Comparison of ENCODE assay signal across 9 cellular contexts in the genomic region with DNA sequence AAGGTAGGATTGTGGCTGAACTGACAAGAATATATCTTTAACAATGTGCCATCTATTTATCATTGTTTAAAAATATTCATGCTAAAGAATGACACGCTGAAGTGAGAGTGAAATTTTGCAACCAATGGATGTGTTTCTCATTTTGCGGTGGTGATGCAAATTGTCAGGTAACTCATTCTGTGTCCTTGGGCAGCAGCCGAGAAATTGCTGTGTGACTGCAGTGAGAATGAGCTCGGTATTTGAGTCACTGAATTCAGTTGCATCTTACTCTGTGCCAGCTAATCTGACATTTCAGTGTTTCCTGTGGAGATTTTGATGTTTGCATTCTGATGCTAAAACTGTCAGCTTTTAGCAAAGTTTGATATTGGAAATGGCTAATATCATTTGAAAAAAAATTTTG. TPM values are rescaled to one million over a fixed set of nuclear protein-coding genes. Genes with fewer than 3 reads are reported as not detected.
DNase-seq lines count a peak whose midpoint lies in the region; ATAC-seq and TF ChIP-seq lines count a peak whose summit lies in the region.
"Had no signal": no experiment of that assay in that cellular context is flagged by ENCODE, and none has a peak within 500 bp of the region (broad histone marks: within the 10 kb centered on the region; RNA-seq: fewer than 3 reads in every experiment).

No MANE protein-coding gene starts in this region.

- H3K9me3 ChIP-seq in esophagus squamous epithelium: no peaks in the 10 kb centered on the region
- no peaks in the 10 kb centered on the region for H3K9me3 ChIP-seq in sigmoid colon

- peak overlapping the region; percentile 58 for H3K27ac Mint-ChIP-seq in activated CD4-positive, alpha-beta memory T cell treated with anti-CD3 and anti-CD28 coated beads for 36 hours
- H3K27ac Mint-ChIP-seq: HFFc6 had no signal

- CTCF ChIA-PET in activated CD4-positive, alpha-beta memory T cell treated with anti-CD3 and anti-CD28 coated beads for 36 hours (lab: Charles Lee): interaction anchor here (0.7 to 0.9 kb wide), 2 partner anchors 67 to 116 kb away, joined by 3 read pairs; no protein-coding TSS in a partner anchor

- TF ChIP-seq POLR2A in esophagus squamous epithelium (IDR thresholded peaks at IDR 0.05) (no peak), sigmoid colon (IDR thresholded peaks at IDR 0.05) (no peak)

- POLR2A ChIA-PET in activated CD4-positive, alpha-beta memory T cell treated with anti-CD3 and anti-CD28 coated beads for 36 hours (lab: Charles Lee): interaction anchor here (2.5 kb wide), 1 partner anchor 28 kb away, joined by 12 read pairs; a partner anchor contains a TSS

- no peak for TF ChIP-seq EP300 in sigmoid colon (IDR thresholded peaks at IDR 0.05)

- no peak overlapping the region for H3K4me3 Mint-ChIP-seq in activated CD4-positive, alpha-beta memory T cell treated with anti-CD3 and anti-CD28 coated beads for 36 hours
- H3K4me3 Mint-ChIP-seq: HFFc6 had no signal

- no peak for TF ChIP-seq CTCF in esophagus squamous epithelium (IDR thresholded peaks at IDR 0.05)
- no peak for TF ChIP-seq CTCF in sigmoid colon (IDR thresholded peaks at IDR 0.05)

- DNase-seq in GM19238 (ENCODE audit: insufficient read length, low spot score) (peak; percentile 50), esophagus squamous epithelium (lab: John Stamatoyannopoulos, UW) (no peak), nucleus accumbens (lab: John Stamatoyannopoulos, UW) (no peak), sigmoid colon (no peak), NCI-H1417 treated with DMSO at 0.1 percent for 48 hours (lab: John Stamatoyannopoulos, UW) (no peak)
- DNase-seq in activated CD4-positive, alpha-beta memory T cell treated with anti-CD3 and anti-CD28 coated beads for 36 hours: peak; percentile 81
- DNase-seq in stimulated activated CD4-positive, alpha-beta T cell treated with anti-CD3 and anti-CD28 coated beads, Interleukin-2, amount 100 ng/mL, for 24 hours: peak; percentile 53 to 54
- DNase-seq: HFFc6 had no signal

- peaks cover 3% of the 10 kb centered on the region for H3K9me3 Mint-ChIP-seq in activated CD4-positive, alpha-beta memory T cell treated with anti-CD3 and anti-CD28 coated beads for 36 hours

- H3K4me3 ChIP-seq in esophagus squamous epithelium (no peak overlapping the region), sigmoid colon (no peak overlapping the region)

- H3K27ac ChIP-seq in esophagus squamous epithelium (no peak overlapping the region), sigmoid colon (no peak overlapping the region)

- H3K4me1 ChIP-seq in esophagus squamous epithelium (peaks cover 3 to 17% (median 9%) of the 10 kb centered on the region in 3 donors), sigmoid colon (no peaks in the 10 kb centered on the region)

- H3K4me1 Mint-ChIP-seq in activated CD4-positive, alpha-beta memory T cell treated with anti-CD3 and anti-CD28 coated beads for 36 hours (ENCODE audit: low read depth): peaks cover 64% of the 10 kb centered on the region

- H3K36me3 ChIP-seq in esophagus squamous epithelium (no peaks in the 10 kb centered on the region), sigmoid colon (no peaks in the 10 kb centered on the region)

- ATAC-seq in HG02973 (IDR thresholded peaks at IDR 0.05; ENCODE audit: unreplicated experiment): peak; percentile 99

- intact Hi-C loops in activated CD4-positive, alpha-beta memory T cell treated with anti-CD3 and anti-CD28 coated beads for 36 hours (cut with micrococcal nuclease): loop anchor here (1.0 to 2.0 kb wide), 4 partner anchors 13 to 229 kb away; no protein-coding TSS in a partner anchor
- intact Hi-C loops in esophagus squamous epithelium (cut with DNase I): no loop called here
- intact Hi-C loops in sigmoid colon (cut with DNase I): no loop called here

- no peaks in the 10 kb centered on the region for H3K27me3 ChIP-seq in esophagus squamous epithelium
- no peaks in the 10 kb centered on the region for H3K27me3 ChIP-seq in sigmoid colon

- H3K27me3 Mint-ChIP-seq in activated CD4-positive, alpha-beta memory T cell treated with anti-CD3 and anti-CD28 coated beads for 36 hours: no peaks in the 10 kb centered on the region

- peaks cover 8% of the 10 kb centered on the region for H3K36me3 Mint-ChIP-seq in activated CD4-positive, alpha-beta memory T cell treated with anti-CD3 and anti-CD28 coated beads for 36 hours

- 63% methylated on average over 4 of the region's 4 CpGs for WGBS in esophagus squamous epithelium, 2 donors
- WGBS in sigmoid colon, 2 donors: 65 to 91% methylated on average over 4 of the region's 4 CpGs

RNA-seq across cellular contexts. Expression of a gene that starts 28.1 kb away (rescaled TPM):
- 10 to 100 TPM; 76.7 to 80.5 TPM for total RNA-seq in activated CD4-positive, alpha-beta memory T cell treated with anti-CD3 and anti-CD28 coated beads for 36 hours
- total RNA-seq in esophagus squamous epithelium (10 to 100 TPM; 18.7 to 34.5 (median 22.2) TPM), sigmoid colon (10 to 100 TPM in 1 of 4 donors, 1 to 10 TPM in 3; 5.0 to 10.9 (median 8.8) TPM)
- polyA plus RNA-seq in sigmoid colon: 10 to 100 TPM in 1 of 3 donors, 1 to 10 TPM in 2; 4.2 to 18.0 (median 7.2) TPM

Comparison
In these comparisons a context has a peak if more than half of its experiments do, and no peak if none do; other contexts are left out.
1. DNase-seq: peak in GM19238 (single experiment), activated CD4-positive, alpha-beta memory T cell treated with anti-CD3 and anti-CD28 coated beads for 36 hours (single experiment) and stimulated activated CD4-positive, alpha-beta T cell treated with anti-CD3 and anti-CD28 coated beads, Interleukin-2, amount 100 ng/mL, for 24 hours (2 of 2); none in esophagus squamous epithelium (single experiment), nucleus accumbens (0 of 56), sigmoid colon (single experiment) and NCI-H1417 treated with DMSO at 0.1 percent for 48 hours (single experiment).